21 cellular contexts compared by ENCODE assay signal in the genomic region with DNA sequence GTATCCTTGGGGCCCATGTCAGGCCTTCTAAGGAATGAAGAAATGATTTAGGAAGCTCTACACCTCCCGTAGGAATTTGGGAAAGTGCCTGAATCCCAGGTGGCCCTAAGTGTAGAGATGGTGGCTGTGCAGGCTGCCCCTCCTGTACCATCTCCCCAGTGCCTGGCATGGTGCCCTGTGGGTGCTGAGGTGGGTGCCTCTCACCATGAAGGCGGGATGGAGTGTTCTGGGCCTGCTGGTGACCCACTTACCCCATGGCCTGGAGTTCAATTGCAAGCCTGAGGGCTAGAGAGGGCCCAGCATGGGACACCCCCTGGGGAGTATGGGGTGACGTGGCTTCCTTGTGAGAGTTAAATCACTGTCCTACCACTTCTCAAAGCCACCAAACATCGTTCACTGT. TPM values are rescaled to one million over a fixed set of nuclear protein-coding genes. Genes with fewer than 3 reads are reported as not detected.
DNase-seq lines count a peak whose midpoint lies in the region; FAIRE-seq and TF ChIP-seq lines count a peak whose summit lies in the region.
"Had no signal": no experiment of that assay in that cellular context is flagged by ENCODE, and none has a peak within 500 bp of the region (broad histone marks: within the 10 kb centered on the region; RNA-seq: fewer than 3 reads in every experiment).

No MANE protein-coding gene starts in this region.

- no peak overlapping the region for H2BK12ac ChIP-seq in neuronal stem cell (ENCODE audit: low read length)

- H3K36me3 Mint-ChIP-seq in activated naive CD8-positive, alpha-beta T cell treated with anti-CD3 and anti-CD28 coated beads for 36 hours: peaks cover 25% of the 10 kb centered on the region
- peaks cover 41% of the 10 kb centered on the region for H3K36me3 Mint-ChIP-seq in nephron progenitor cell (ENCODE audit: low read depth)

- H3K14ac ChIP-seq in neuronal stem cell (ENCODE audit: low read length): no peak overlapping the region

- H3K9me3 ChIP-seq in neuronal stem cell (replicated peaks in 1 of 2; ENCODE audit: control insufficient read depth in 2 of 2, insufficient read depth in 1 of 2, low read depth in 1 of 2, low read length in 2 of 2): no peaks in the 10 kb centered on the region
- H3K9me3 ChIP-seq in sigmoid colon: no peaks in the 10 kb centered on the region
- H3K9me3 ChIP-seq: BLaER1, Caco-2, HAP-1 had no signal

- no peak for TF ChIP-seq POLR2A in sigmoid colon (IDR thresholded peaks at IDR 0.05)

- H3K4me1 Mint-ChIP-seq in activated naive CD8-positive, alpha-beta T cell treated with anti-CD3 and anti-CD28 coated beads for 36 hours: no peaks in the 10 kb centered on the region
- H3K4me1 Mint-ChIP-seq in nephron progenitor cell: no peaks in the 10 kb centered on the region
- H3K4me1 Mint-ChIP-seq: B cell; CD4-positive, CD25-positive, alpha-beta regulatory T cell had no signal

- TF ChIP-seq CTCF in bronchial epithelial cell (IDR thresholded peaks at IDR 0.05; ENCODE audit: insufficient read depth, low read length, severe bottlenecking) (no peak), coronary artery (IDR thresholded peaks at IDR 0.05) (no peak), sigmoid colon (IDR thresholded peaks at IDR 0.05) (no peak), nephron progenitor cell (IDR thresholded peaks at IDR 0.05) (no peak)

- H4K91ac ChIP-seq in neuronal stem cell (ENCODE audit: low read depth, low read length, poor library complexity): no peak overlapping the region

- H3K4me3 Mint-ChIP-seq in activated naive CD8-positive, alpha-beta T cell treated with anti-CD3 and anti-CD28 coated beads for 36 hours: no peak overlapping the region
- H3K4me3 Mint-ChIP-seq in nephron progenitor cell: no peak overlapping the region
- H3K4me3 Mint-ChIP-seq: B cell; CD4-positive, CD25-positive, alpha-beta regulatory T cell; CD8-positive, alpha-beta T cell had no signal

- H3K36me3 ChIP-seq in bronchial epithelial cell (ENCODE audit: control insufficient read depth, insufficient read depth, low read length): peaks cover 31% of the 10 kb centered on the region
- peaks cover 46 to 97% of the 10 kb centered on the region in 2 donors for H3K36me3 ChIP-seq in neuronal stem cell (replicated peaks in 1 of 2; ENCODE audit: control insufficient read depth in 2 of 2, insufficient read depth in 2 of 2, low read length in 2 of 2)
- peaks cover 32 to 99% (median 66%) of the 10 kb centered on the region in 4 donors for H3K36me3 ChIP-seq in sigmoid colon

- H3K4me3 ChIP-seq in bronchial epithelial cell (ENCODE audit: low read depth, low read length): no peak overlapping the region
- no peak overlapping the region for H3K4me3 ChIP-seq in coronary artery
- H3K4me3 ChIP-seq in neuronal stem cell (ENCODE audit: low read length in 2 of 2): peak overlapping the region in 1 of 2 donors; percentile 37
- H3K4me3 ChIP-seq in sigmoid colon: no peak overlapping the region
- H3K4me3 ChIP-seq: BLaER1, HAP-1 had no signal

- no peaks in the 10 kb centered on the region for H3K4me1 ChIP-seq in neuronal stem cell (ENCODE audit: control insufficient read depth in 2 of 2, insufficient read depth in 1 of 2, low read depth in 1 of 2, low read length in 2 of 2)
- H3K4me1 ChIP-seq in sigmoid colon: no peaks in the 10 kb centered on the region
- H3K4me1 ChIP-seq: BLaER1, Caco-2, HAP-1 had no signal

- no peaks in the 10 kb centered on the region for H3K79me1 ChIP-seq in neuronal stem cell (ENCODE audit: low read depth, low read length)

- no peak overlapping the region for H3K4me2 ChIP-seq in neuronal stem cell (ENCODE audit: insufficient read depth, low read length, poor library complexity, severe bottlenecking)
- H3K4me2 ChIP-seq: BLaER1 had no signal

- DNase-seq in bronchial epithelial cell (ENCODE audit: low read depth) (no peak), coronary artery (ENCODE audit: low spot score) (peak; percentile 40), neuronal stem cell (ENCODE audit: low spot score) (no peak), sigmoid colon (peak; percentile 29), nephron progenitor cell (no peak), NCI-H345 (lab: John Stamatoyannopoulos, UW) (no peak)
- DNase-seq in activated CD8-positive, alpha-beta memory T cell treated with anti-CD3 and anti-CD28 coated beads for 24 hours: no peak
- DNase-seq in activated naive CD8-positive, alpha-beta T cell treated with anti-CD3 and anti-CD28 coated beads for 36 hours: no peak
- DNase-seq: Caco-2; CD4-positive, CD25-positive, alpha-beta regulatory T cell; CD8-positive, alpha-beta T cell; DMS153; DND-41; GOT3 had no signal

- no peak overlapping the region for H2BK5ac ChIP-seq in neuronal stem cell (ENCODE audit: low read length)

- no CpG with 5 or more reads among the region's 4 CpGs for WGBS in neuronal stem cell (ENCODE audit: extremely low coverage in 2 of 2, insufficient read length in 2 of 2, insufficient replicate concordance in 1 of 2), 2 donors
- 69 to 97% methylated on average over 4 of the region's 4 CpGs for WGBS in sigmoid colon, 2 donors

- no peaks in the 10 kb centered on the region for H3K27me3 Mint-ChIP-seq in activated naive CD8-positive, alpha-beta T cell treated with anti-CD3 and anti-CD28 coated beads for 36 hours
- no peaks in the 10 kb centered on the region for H3K27me3 Mint-ChIP-seq in nephron progenitor cell (ENCODE audit: low read depth, poor library complexity)
- H3K27me3 Mint-ChIP-seq: B cell; CD4-positive, CD25-positive, alpha-beta regulatory T cell had no signal

- no peak overlapping the region for H2AFZ ChIP-seq in neuronal stem cell (ENCODE audit: low read length)

- no peaks in the 10 kb centered on the region for H3K9me3 Mint-ChIP-seq in activated naive CD8-positive, alpha-beta T cell treated with anti-CD3 and anti-CD28 coated beads for 36 hours
- H3K9me3 Mint-ChIP-seq in nephron progenitor cell: no peaks in the 10 kb centered on the region
- H3K9me3 Mint-ChIP-seq: CD4-positive, CD25-positive, alpha-beta regulatory T cell; CD8-positive, alpha-beta T cell had no signal

- H2BK15ac ChIP-seq in neuronal stem cell (ENCODE audit: low read length): no peak overlapping the region

- no peak overlapping the region for H3K27ac Mint-ChIP-seq in activated naive CD8-positive, alpha-beta T cell treated with anti-CD3 and anti-CD28 coated beads for 36 hours
- no peak overlapping the region for H3K27ac Mint-ChIP-seq in nephron progenitor cell
- H3K27ac Mint-ChIP-seq: B cell; CD4-positive, CD25-positive, alpha-beta regulatory T cell; CD8-positive, alpha-beta T cell had no signal

- H3K4ac ChIP-seq in neuronal stem cell (ENCODE audit: low read length): no peak overlapping the region

- no peak overlapping the region for H2BK120ac ChIP-seq in neuronal stem cell (ENCODE audit: low read depth, low read length)

- peak; percentile 23 for FAIRE-seq in bronchial epithelial cell (lab: Jason Lieb, UNC)
- FAIRE-seq: G401.6, GM12892, H54 had no signal

- H3K27ac ChIP-seq in coronary artery: no peak overlapping the region
- H3K27ac ChIP-seq in neuronal stem cell (replicated peaks; ENCODE audit: low read length): no peak overlapping the region
- H3K27ac ChIP-seq in sigmoid colon: no peak overlapping the region
- H3K27ac ChIP-seq: BLaER1, C4-2B had no signal

- TF ChIP-seq EP300 in sigmoid colon (IDR thresholded peaks at IDR 0.05): no peak

- peak overlapping the region; percentile 20 for H3K23ac ChIP-seq in neuronal stem cell (ENCODE audit: low read depth, low read length, poor library complexity)

- intact Hi-C loops in sigmoid colon (cut with DNase I): no loop called here

- H4K8ac ChIP-seq in neuronal stem cell (ENCODE audit: low read depth, low read length): peak overlapping the region; percentile 24

- no peak overlapping the region for H3K18ac ChIP-seq in neuronal stem cell (ENCODE audit: low read length)

- no peak overlapping the region for H2AK5ac ChIP-seq in neuronal stem cell (ENCODE audit: low read depth, low read length)

- H3K27me3 ChIP-seq in bronchial epithelial cell (ENCODE audit: control insufficient read depth, insufficient read depth, low read length) (no peaks in the 10 kb centered on the region), neuronal stem cell (ENCODE audit: control insufficient read depth in 3 of 3, insufficient read depth in 3 of 3, low read depth in 1 of 3, low read length in 3 of 3) (no peaks in the 10 kb centered on the region), sigmoid colon (no peaks in the 10 kb centered on the region)
- H3K27me3 ChIP-seq: BLaER1 had no signal

- no peak overlapping the region for H3K9ac ChIP-seq in neuronal stem cell (ENCODE audit: low read depth, low read length, poor library complexity)
- H3K9ac ChIP-seq: BLaER1 had no signal

RNA-seq across cellular contexts. Expression of a gene that starts 19.8 kb away (rescaled TPM):
- total RNA-seq in bronchial epithelial cell (28.7 and 32.6 TPM in 2 replicates), sigmoid colon (10 to 100 TPM; 21.3 to 33.9 (median 25.2) TPM)
- polyA plus RNA-seq in neuronal stem cell (2013, experiment 1 of 2): 26.1 TPM
- 25.1 TPM for polyA plus RNA-seq in neuronal stem cell (2013, experiment 2 of 2)
- 10 to 100 TPM; 33.0 to 46.5 (median 40.2) TPM for polyA plus RNA-seq in sigmoid colon
- total RNA-seq in activated naive CD8-positive, alpha-beta T cell treated with anti-CD3 and anti-CD28 coated beads for 36 hours: 10 to 100 TPM; 59.0 to 62.3 TPM

RNA-seq across cellular contexts. Expression of a gene that starts 49.1 kb away (rescaled TPM):
- 3.4 and 6.0 TPM in 2 replicates for total RNA-seq in bronchial epithelial cell
- polyA plus RNA-seq in neuronal stem cell (2013, experiment 1 of 2): 7.7 TPM
- polyA plus RNA-seq in neuronal stem cell (2013, experiment 2 of 2): 7.4 TPM
- total RNA-seq in sigmoid colon: 10 to 100 TPM; 18.9 to 21.6 (median 20.0) TPM
- 10 to 100 TPM in 1 of 3 donors, 1 to 10 TPM in 2; 6.9 to 20.5 (median 8.4) TPM for polyA plus RNA-seq in sigmoid colon
- total RNA-seq in activated naive CD8-positive, alpha-beta T cell treated with anti-CD3 and anti-CD28 coated beads for 36 hours: 10 to 100 TPM; 71.4 to 71.5 TPM

RNA-seq across cellular contexts. Expression of a gene that starts 51.4 kb away (rescaled TPM):
- total RNA-seq in bronchial epithelial cell: 1.3 and 1.7 TPM in 2 replicates
- 11.0 TPM for polyA plus RNA-seq in neuronal stem cell (2013, experiment 1 of 2)
- 11.6 TPM for polyA plus RNA-seq in neuronal stem cell (2013, experiment 2 of 2)
- total RNA-seq in sigmoid colon: not detected
- polyA plus RNA-seq in sigmoid colon: 1 to 10 TPM in 1 of 3 donors, not detected in 2; 1.3 TPM
- under 1 TPM; 0.39 to 0.52 TPM for total RNA-seq in activated naive CD8-positive, alpha-beta T cell treated with anti-CD3 and anti-CD28 coated beads for 36 hours
- total RNA-seq: B cell; CD4-positive, CD25-positive, alpha-beta regulatory T cell; CD8-positive, alpha-beta T cell had no signal
- polyA plus RNA-seq: CD4-positive, CD25-positive, alpha-beta regulatory T cell had no signal

Comparison
In these comparisons a context has a peak if more than half of its experiments do, and no peak if none do; other contexts are left out.
1. DNase-seq: peak in coronary artery (single experiment) and sigmoid colon (single experiment); none in bronchial epithelial cell (single experiment), neuronal stem cell (single experiment), activated CD8-positive, alpha-beta memory T cell treated with anti-CD3 and anti-CD28 coated beads for 24 hours (single experiment), activated naive CD8-positive, alpha-beta T cell treated with anti-CD3 and anti-CD28 coated beads for 36 hours (single experiment), nephron progenitor cell (single experiment) and NCI-H345 (single experiment).